Comparison of ENCODE assay signal across 17 cellular contexts in genomic region chr7:125357681-125358440, GRCh38.
DNase-seq lines count a peak whose midpoint lies in the region; ATAC-seq and TF ChIP-seq lines count a peak whose summit lies in the region.
"Had no signal": no experiment of that assay in that cellular context is flagged by ENCODE, and none has a peak within 500 bp of the region (broad histone marks: within the 10 kb centered on the region; RNA-seq: fewer than 3 reads in every experiment).

No MANE protein-coding gene starts in this region.

- TF ChIP-seq POLR2A in NB4 (IDR thresholded peaks at IDR 0.05; ENCODE audit: extremely low read depth, insufficient read length): no peak
- no peak for TF ChIP-seq POLR2A in gastrocnemius medialis (IDR thresholded peaks at IDR 0.05)

- POLR2A ChIA-PET in activated CD8-positive, alpha-beta T cell treated with anti-CD3 and anti-CD28 coated beads, Interleukin-2, amount 10 ng/mL, durations not matched to agents 7 days and 5 days (lab: Charles Lee): no interaction called here

- no peak overlapping the region for H3K4me3 ChIP-seq in NB4 (ENCODE audit: low read depth, low read length)
- no peak overlapping the region for H3K4me3 ChIP-seq in fibroblast of the aortic adventitia (ENCODE audit: low read depth, low read length)
- no peak overlapping the region for H3K4me3 ChIP-seq in gastrocnemius medialis
- H3K4me3 ChIP-seq: A549, GM23338 had no signal

- no peaks in the 10 kb centered on the region for H3K4me1 Mint-ChIP-seq in activated CD8-positive, alpha-beta T cell treated with anti-CD3 and anti-CD28 coated beads, Interleukin-2, amount 10 ng/mL, durations not matched to agents 7 days and 5 days (ENCODE audit: low read depth)
- H3K4me1 Mint-ChIP-seq: GM23338 had no signal

- CTCF ChIA-PET in activated CD8-positive, alpha-beta T cell treated with anti-CD3 and anti-CD28 coated beads, Interleukin-2, amount 10 ng/mL, durations not matched to agents 7 days and 5 days (lab: Charles Lee): no interaction called here

- H3K9me3 Mint-ChIP-seq in activated CD8-positive, alpha-beta T cell treated with anti-CD3 and anti-CD28 coated beads, Interleukin-2, amount 10 ng/mL, durations not matched to agents 7 days and 5 days (ENCODE audit: insufficient read depth): no peaks in the 10 kb centered on the region
- H3K9me3 Mint-ChIP-seq: GM23338 had no signal

- DNase-seq in DMS53 treated with DMSO at 0.1 percent for 48 hours (lab: John Stamatoyannopoulos, UW; ENCODE audit: unreplicated experiment) (peak; percentile 43), NB4 (ENCODE audit: low read depth) (peak; percentile 21), fibroblast of the aortic adventitia (ENCODE audit: low read depth) (peak; percentile 8), NCI-H1105 treated with DMSO at 0.1 percent for 48 hours (lab: John Stamatoyannopoulos, UW) (no peak), gastrocnemius medialis (no peak)
- no peak for DNase-seq in NK-92 treated with Interleukin-12 subunit alpha and Interleukin-12 subunit beta, amount 100 ng/mL, for 24 hours (lab: John Stamatoyannopoulos, UW)
- no peak for DNase-seq in activated CD8-positive, alpha-beta T cell treated with anti-CD3 and anti-CD28 coated beads, Interleukin-2, amount 10 ng/mL, durations not matched to agents 7 days and 5 days
- DNase-seq: Caco-2, Karpas-422, NCI-H1436, NCI-H2081, NCI-H510A treated with DMSO at 0.1 percent for 48 hours had no signal

- no peaks in the 10 kb centered on the region for H3K36me3 Mint-ChIP-seq in activated CD8-positive, alpha-beta T cell treated with anti-CD3 and anti-CD28 coated beads, Interleukin-2, amount 10 ng/mL, durations not matched to agents 7 days and 5 days (ENCODE audit: low read depth)

- H3K27ac ChIP-seq in VCaP (peak overlapping the region; percentile 28; the same call in 1 of the 2 replicates), gastrocnemius medialis (no peak overlapping the region)
- H3K27ac ChIP-seq: A549, C4-2B had no signal

- H3K27me3 ChIP-seq in gastrocnemius medialis: no peaks in the 10 kb centered on the region

- no peaks in the 10 kb centered on the region for H3K9me3 ChIP-seq in gastrocnemius medialis
- H3K9me3 ChIP-seq: A549, Caco-2 had no signal

- H3K4me3 Mint-ChIP-seq in activated CD8-positive, alpha-beta T cell treated with anti-CD3 and anti-CD28 coated beads, Interleukin-2, amount 10 ng/mL, durations not matched to agents 7 days and 5 days: no peak overlapping the region
- H3K4me3 Mint-ChIP-seq: GM23338 had no signal

- in situ Hi-C loops in gastrocnemius medialis (cut with MboI; ENCODE audit: low sequenced_read_pairs in 4 of 4): no loop called here

- H3K36me3 ChIP-seq in gastrocnemius medialis: no peaks in the 10 kb centered on the region

- intact Hi-C loops in gastrocnemius medialis (cut with DNase I; ENCODE audit: low total_unique reads): no loop called here

- H3K27me3 Mint-ChIP-seq in activated CD8-positive, alpha-beta T cell treated with anti-CD3 and anti-CD28 coated beads, Interleukin-2, amount 10 ng/mL, durations not matched to agents 7 days and 5 days (ENCODE audit: low read depth): no peaks in the 10 kb centered on the region

- H3K27ac Mint-ChIP-seq in activated CD8-positive, alpha-beta T cell treated with anti-CD3 and anti-CD28 coated beads, Interleukin-2, amount 10 ng/mL, durations not matched to agents 7 days and 5 days: no peak overlapping the region
- H3K27ac Mint-ChIP-seq: GM23338 had no signal

- ATAC-seq in gastrocnemius medialis: no peak
- ATAC-seq in activated CD8-positive, alpha-beta T cell treated with anti-CD3 and anti-CD28 coated beads, Interleukin-2, amount 10 ng/mL, durations not matched to agents 7 days and 5 days: no peak
- ATAC-seq: A549, GM23338, SK-N-SH treated with all-trans-retinoic acid at 6 μM for 48 hours had no signal

- H3K4me1 ChIP-seq in gastrocnemius medialis: no peaks in the 10 kb centered on the region
- H3K4me1 ChIP-seq: A549, Caco-2 had no signal

- no peak for TF ChIP-seq CTCF in NB4 (IDR thresholded peaks at IDR 0.05; ENCODE audit: low read depth, low read length)
- no peak for TF ChIP-seq CTCF in VCaP (conservative IDR thresholded peaks at IDR 0.05)
- no peak for TF ChIP-seq CTCF in fibroblast of the aortic adventitia (IDR thresholded peaks at IDR 0.05; ENCODE audit: insufficient read depth, low read length)
- TF ChIP-seq CTCF in gastrocnemius medialis (IDR thresholded peaks at IDR 0.05 in 4 of 5, conservative IDR thresholded peaks at IDR 0.05 in 1 of 5): no peak

Comparison
In these comparisons a context has a peak if more than half of its experiments do, and no peak if none do; other contexts are left out.
1. DNase-seq: peak in DMS53 treated with DMSO at 0.1 percent for 48 hours (single experiment), NB4 (single experiment) and fibroblast of the aortic adventitia (single experiment); none in NCI-H1105 treated with DMSO at 0.1 percent for 48 hours (single experiment), NK-92 treated with Interleukin-12 subunit alpha and Interleukin-12 subunit beta, amount 100 ng/mL, for 24 hours (single experiment), gastrocnemius medialis (0 of 2) and activated CD8-positive, alpha-beta T cell treated with anti-CD3 and anti-CD28 coated beads, Interleukin-2, amount 10 ng/mL, durations not matched to agents 7 days and 5 days (single experiment).